In the genomic region with DNA sequence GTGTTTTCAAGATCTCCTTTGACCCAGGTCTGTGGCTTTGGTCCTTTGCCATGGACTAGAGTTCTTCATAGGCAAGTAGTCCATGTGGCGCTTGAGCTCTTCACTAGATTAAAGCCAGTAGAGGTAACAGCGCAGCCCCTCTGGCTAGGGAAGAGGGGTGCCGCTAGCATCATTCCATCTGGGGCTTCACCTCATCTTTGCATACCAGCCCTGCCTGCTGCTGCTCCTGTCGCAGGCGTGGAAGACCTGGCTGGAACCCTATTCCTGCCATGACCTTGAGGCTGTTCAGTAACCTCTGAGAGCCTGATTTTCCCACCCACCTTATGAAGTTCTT, we compare ENCODE assay signal across 12 cellular contexts.
DNase-seq lines count a peak whose midpoint lies in the region; ATAC-seq and TF ChIP-seq lines count a peak whose summit lies in the region.
"Had no signal": no experiment of that assay in that cellular context is flagged by ENCODE, and none has a peak within 500 bp of the region (broad histone marks: within the 10 kb centered on the region; RNA-seq: fewer than 3 reads in every experiment).

No MANE protein-coding gene starts in this region.

- H3K36me3 ChIP-seq in SJCRH30 = no peaks in the 10 kb centered on the region
- H3K36me3 ChIP-seq in ectodermal cell (ENCODE audit: control insufficient read depth, insufficient read depth, low read length) = peaks cover 4% of the 10 kb centered on the region
- H3K36me3 ChIP-seq in psoas muscle (ENCODE audit: insufficient read depth in 1 of 2, low read depth in 1 of 2) = no peaks in the 10 kb centered on the region
- H3K36me3 ChIP-seq in tibial nerve = no peaks in the 10 kb centered on the region
- H3K36me3 ChIP-seq: upper lobe of left lung had no signal

- TF ChIP-seq CTCF in psoas muscle (IDR thresholded peaks at IDR 0.05) (no peak), tibial nerve (IDR thresholded peaks at IDR 0.05) (no peak)

- no peaks in the 10 kb centered on the region for H3K27me3 ChIP-seq in SJCRH30
- H3K27me3 ChIP-seq in ectodermal cell (ENCODE audit: control insufficient read depth, insufficient read depth, low read length, poor library complexity, severe bottlenecking) = no peaks in the 10 kb centered on the region
- H3K27me3 ChIP-seq in psoas muscle (ENCODE audit: insufficient read depth in 3 of 3, low read length in 2 of 3) = no peaks in the 10 kb centered on the region
- H3K27me3 ChIP-seq in tibial nerve = no peaks in the 10 kb centered on the region
- H3K27me3 ChIP-seq: upper lobe of left lung had no signal

- H3K4me1 ChIP-seq in SJCRH30 = peaks cover 20% of the 10 kb centered on the region
- H3K4me1 ChIP-seq in ectodermal cell (ENCODE audit: control insufficient read depth, insufficient read depth, low read length) = peaks cover 17% of the 10 kb centered on the region
- peaks cover 15% of the 10 kb centered on the region for H3K4me1 ChIP-seq in psoas muscle
- peaks cover 0 to 18% (median 14%) of the 10 kb centered on the region in 4 donors for H3K4me1 ChIP-seq in tibial nerve

- peaks cover 26% of the 10 kb centered on the region for H3K36me3 Mint-ChIP-seq in T-helper 2 cell treated with Interferon-gamma antibody and Interleukin-4, amounts not matched to agents 5 μg/mL and 100 μg/mL, for 36 hours (ENCODE audit: low read depth)

- peak overlapping the region; percentile 49 for H3K27ac ChIP-seq in SJCRH30
- H3K27ac ChIP-seq in ectodermal cell (ENCODE audit: insufficient read depth, low read depth, low read length, poor library complexity, severe bottlenecking) = peak overlapping the region; percentile 23
- H3K27ac ChIP-seq in psoas muscle = no peak overlapping the region
- peak overlapping the region in 2 of 4 donors; percentile 31 to 50 for H3K27ac ChIP-seq in tibial nerve
- H3K27ac ChIP-seq: upper lobe of left lung had no signal

- intact Hi-C loops in psoas muscle (cut with DNase I) = no loop called here

- H3K4me3 ChIP-seq in SJCRH30 (no peak overlapping the region), ectodermal cell (ENCODE audit: insufficient read depth, low read depth, low read length) (no peak overlapping the region), psoas muscle (no peak overlapping the region), tibial nerve (no peak overlapping the region)
- H3K4me3 ChIP-seq: upper lobe of left lung had no signal

- H3K4me1 Mint-ChIP-seq in T-helper 2 cell treated with Interferon-gamma antibody and Interleukin-4, amounts not matched to agents 5 μg/mL and 100 μg/mL, for 36 hours (ENCODE audit: low read depth) = peaks cover 58% of the 10 kb centered on the region

- no peaks in the 10 kb centered on the region for H3K9me3 Mint-ChIP-seq in T-helper 2 cell treated with Interferon-gamma antibody and Interleukin-4, amounts not matched to agents 5 μg/mL and 100 μg/mL, for 36 hours
- H3K9me3 Mint-ChIP-seq: dendritic cell treated with granulocyte-macrophage colony-stimulating factor and Interleukin-4, amounts not matched to agents 40 ng/mL and 50 ng/mL, for 4 days had no signal

- H3K9me3 ChIP-seq in SJCRH30 (replicated peaks) = no peaks in the 10 kb centered on the region
- H3K9me3 ChIP-seq in ectodermal cell (ENCODE audit: control insufficient read depth, low read length) = no peaks in the 10 kb centered on the region
- no peaks in the 10 kb centered on the region for H3K9me3 ChIP-seq in psoas muscle
- no peaks in the 10 kb centered on the region for H3K9me3 ChIP-seq in tibial nerve
- H3K9me3 ChIP-seq: upper lobe of left lung had no signal

- ATAC-seq in psoas muscle = no peak

- no peak for TF ChIP-seq POLR2A in tibial nerve (IDR thresholded peaks at IDR 0.05)

- peak overlapping the region; percentile 75 for H3K4me3 Mint-ChIP-seq in T-helper 2 cell treated with Interferon-gamma antibody and Interleukin-4, amounts not matched to agents 5 μg/mL and 100 μg/mL, for 36 hours
- H3K4me3 Mint-ChIP-seq: dendritic cell treated with granulocyte-macrophage colony-stimulating factor and Interleukin-4, amounts not matched to agents 40 ng/mL and 50 ng/mL, for 4 days had no signal

- TF ChIP-seq EP300 in tibial nerve (IDR thresholded peaks at IDR 0.05) = no peak

- no peaks in the 10 kb centered on the region for H3K27me3 Mint-ChIP-seq in T-helper 2 cell treated with Interferon-gamma antibody and Interleukin-4, amounts not matched to agents 5 μg/mL and 100 μg/mL, for 36 hours (ENCODE audit: low read depth)

- DNase-seq in T-helper 2 cell treated with Interferon-gamma antibody and Interleukin-4, amounts not matched to agents 5 μg/mL and 100 μg/mL, for 36 hours (ENCODE audit: low spot score) = no peak
- no peak for DNase-seq in T-helper 2 cell
- DNase-seq in SJCRH30 = no peak
- DNase-seq in retina = peak; percentile 52
- DNase-seq in psoas muscle = no peak
- no peak for DNase-seq in stimulated activated naive CD4-positive, alpha-beta T cell treated with Interleukin-2 at 50 U/mL for 16 hours (lab: John Stamatoyannopoulos, UW)
- DNase-seq in tibial nerve (ENCODE audit: low spot score in 2 of 2) = no peak
- DNase-seq: activated CD4-positive, CD25-positive, alpha-beta regulatory T cell treated with anti-CD3 and anti-CD28 coated beads, Interleukin-2, amount 50 U/mL, for 72 hours; NCI-H2081 treated with DMSO at 0.1 percent for 48 hours; upper lobe of left lung had no signal

- 93 to 94% methylated on average over 5 of the region's 5 CpGs for whole genome bisulfite sequencing in ectodermal cell, 2 experiments
- 88 to 99% (median 91%) methylated on average over 5 of the region's 5 CpGs for WGBS in psoas muscle, 3 donors
- 85 to 92% methylated on average over 4 to 5 of the region's 5 CpGs for WGBS in tibial nerve, 2 donors

- H3K27ac Mint-ChIP-seq in T-helper 2 cell treated with Interferon-gamma antibody and Interleukin-4, amounts not matched to agents 5 μg/mL and 100 μg/mL, for 36 hours = peak overlapping the region; percentile 87
